In genomic region chr2:197279997-197280756, GRCh38 we compare ENCODE assay signal across 8 cellular contexts. TPM values are rescaled to one million over a fixed set of nuclear protein-coding genes. Genes with fewer than 3 reads are reported as not detected.
DNase-seq lines count a peak whose midpoint lies in the region; ATAC-seq, FAIRE-seq and TF ChIP-seq lines count a peak whose summit lies in the region.

No MANE protein-coding gene starts in this region.

- FAIRE-seq in GM12892 (lab: Jason Lieb, UNC) (peak; percentile 61), urothelium cell line (lab: Jason Lieb, UNC) (no peak)

- DNase-seq in GM12892 (ENCODE audit: insufficient read length) (no peak), natural killer cell (no peak), coronary artery (ENCODE audit: low spot score) (no peak), urothelium cell line (ENCODE audit: low spot score) (no peak), RWPE1 (ENCODE audit: low spot score) (no peak), putamen (ENCODE audit: low spot score) (no peak)
- no peak for DNase-seq in activated naive CD4-positive, alpha-beta T cell treated with anti-CD3 and anti-CD28 coated beads, Interleukin-2, amount 50 U/mL, for 72 hours (ENCODE audit: low spot score in 2 of 2)

- H3K36me3 Mint-ChIP-seq in activated naive CD4-positive, alpha-beta T cell treated with anti-CD3 and anti-CD28 coated beads, Interleukin-2, amount 50 U/mL, for 72 hours, result peaks cover 0 to 21% of the 10 kb centered on the region in 2 donors
- H3K36me3 Mint-ChIP-seq in natural killer cell, result no peaks in the 10 kb centered on the region

- H3K9me3 Mint-ChIP-seq in activated naive CD4-positive, alpha-beta T cell treated with anti-CD3 and anti-CD28 coated beads, Interleukin-2, amount 50 U/mL, for 72 hours, result peaks cover 0 to 4% of the 10 kb centered on the region in 2 donors
- no peaks in the 10 kb centered on the region for H3K9me3 Mint-ChIP-seq in natural killer cell

- no peak overlapping the region for H3K27ac ChIP-seq in coronary artery
- no peak overlapping the region for H3K27ac ChIP-seq in RWPE1

- intact Hi-C loops in natural killer cell (cut with micrococcal nuclease), result no loop called here

- peak; percentile 68 for ATAC-seq in HG02759 (IDR thresholded peaks at IDR 0.05; ENCODE audit: unreplicated experiment)
- peak; percentile 33 to 36 for ATAC-seq in activated naive CD4-positive, alpha-beta T cell treated with anti-CD3 and anti-CD28 coated beads, Interleukin-2, amount 50 U/mL, for 72 hours
- ATAC-seq in natural killer cell, result no peak

- POLR2A ChIA-PET in RWPE1 (lab: Yijun Ruan, JAX; ENCODE audit: low non-redundant PET), result interaction anchor here (0.5 kb wide), 1 partner anchor 147 kb away, joined by 3 read pairs; no protein-coding TSS in a partner anchor

- TF ChIP-seq CTCF in natural killer cell (IDR thresholded peaks at IDR 0.05), result no peak
- no peak for TF ChIP-seq CTCF in coronary artery (IDR thresholded peaks at IDR 0.05)
- TF ChIP-seq CTCF in RWPE1 (conservative IDR thresholded peaks at IDR 0.05; ENCODE audit: low read depth), result no peak

- H3K27ac Mint-ChIP-seq in activated naive CD4-positive, alpha-beta T cell treated with anti-CD3 and anti-CD28 coated beads, Interleukin-2, amount 50 U/mL, for 72 hours, result peak overlapping the region; percentile 29 to 89
- H3K27ac Mint-ChIP-seq in natural killer cell, result peak overlapping the region; percentile 66 to 77

- TF ChIP-seq POLR2A in GM12892 (IDR thresholded peaks at IDR 0.05; ENCODE audit: low read depth, low read length), result no peak

- H3K4me1 Mint-ChIP-seq in natural killer cell, result peaks cover 82 to 83% of the 10 kb centered on the region in 2 donors

- CTCF ChIA-PET in RWPE1 (lab: Yijun Ruan, JAX), result interaction anchor here (1.0 kb wide), 1 partner anchor 35 kb away, joined by 4 read pairs; no protein-coding TSS in a partner anchor

- no peak overlapping the region for H3K4me3 ChIP-seq in coronary artery

- peak overlapping the region; percentile 29 for H3K4me3 Mint-ChIP-seq in natural killer cell

- H3K27me3 Mint-ChIP-seq in natural killer cell (ENCODE audit: low read depth in 2 of 2), result no peaks in the 10 kb centered on the region

RNA-seq across cellular contexts. Expression of gene ANKRD44, which starts 30.4 kb away (rescaled TPM):
- polyA plus RNA-seq in GM12892 (2012; ENCODE audit: missing spikeins), result 32.8 TPM
- total RNA-seq in activated naive CD4-positive, alpha-beta T cell treated with anti-CD3 and anti-CD28 coated beads, Interleukin-2, amount 50 U/mL, for 72 hours, result 100 to 1,000 TPM; 103 to 130 TPM
- total RNA-seq in natural killer cell, result 100 to 1,000 TPM; 252 to 376 (median 311) TPM

Comparison
In these comparisons a context has a peak if more than half of its experiments do, and no peak if none do; other contexts are left out.
1. ATAC-seq: peak in HG02759 (single experiment) and activated naive CD4-positive, alpha-beta T cell treated with anti-CD3 and anti-CD28 coated beads, Interleukin-2, amount 50 U/mL, for 72 hours (2 of 2); none in natural killer cell (0 of 3).